Comparison of ENCODE assay signal across 9 cellular contexts in the genomic region with DNA sequence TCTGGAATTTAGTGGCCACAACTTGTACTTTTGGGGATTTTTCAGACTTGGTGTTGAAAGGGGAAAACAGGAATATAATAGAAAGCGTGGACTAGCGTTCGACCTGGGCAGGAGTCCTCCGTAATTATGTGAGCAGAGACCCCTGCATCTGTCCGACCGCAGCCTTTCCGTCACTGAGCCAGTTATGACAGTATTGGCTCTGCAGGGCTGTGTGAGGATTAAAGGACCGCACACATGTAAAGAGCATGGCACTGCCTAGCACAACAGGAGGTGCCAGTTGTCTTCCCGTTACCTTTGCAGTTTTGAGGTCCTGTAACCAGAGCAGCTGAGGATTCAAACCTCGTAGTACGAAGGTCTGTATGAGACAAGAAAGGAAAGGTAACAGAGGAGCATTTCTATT. TPM values are rescaled to one million over a fixed set of nuclear protein-coding genes. Genes with fewer than 3 reads are reported as not detected.
DNase-seq lines count a peak whose midpoint lies in the region; ATAC-seq lines count a peak whose summit lies in the region.
"Had no signal": no experiment of that assay in that cellular context is flagged by ENCODE, and none has a peak within 500 bp of the region (broad histone marks: within the 10 kb centered on the region; RNA-seq: fewer than 3 reads in every experiment).

No MANE protein-coding gene starts in this region.

- intact Hi-C loops in activated T-helper 2 cell treated with anti-CD3 and anti-CD28 coated beads, Interferon-gamma antibody, Interleukin-2, Interleukin-4, amounts not matched to agents 10 μg/mL and 5 μg/mL and 100 μg/mL, durations not matched to agents 14 hours and 24 hours and 36 hours (cut with micrococcal nuclease): loop anchor here (2.0 kb wide), 1 partner anchor 84 kb away; the partner anchor contains the start of gene DDX41

- no peak for DNase-seq in activated T-cell treated with anti-CD3 and anti-CD28 coated beads, Interleukin-2, amount 50 U/mL, for 72 hours
- no peak for DNase-seq in activated T-cell treated with anti-CD3 and anti-CD28 coated beads, Interleukin-2, amount 50 U/mL, for 48 hours
- no peak for DNase-seq in activated T-helper 2 cell treated with anti-CD3 and anti-CD28 coated beads, Interferon-gamma antibody, Interleukin-2, Interleukin-4, amounts not matched to agents 10 μg/mL and 5 μg/mL and 100 μg/mL, durations not matched to agents 14 hours and 24 hours and 36 hours (ENCODE audit: low spot score)
- DNase-seq in immature natural killer cell (no peak), substantia nigra (lab: John Stamatoyannopoulos, UW) (no peak), DMS79 (lab: John Stamatoyannopoulos, UW) (no peak)
- DNase-seq: activated CD4-positive, alpha-beta T cell treated with anti-CD3 and anti-CD28 coated beads for 1 hour had no signal

- peak overlapping the region; percentile 94 to 95 for H3K4me3 Mint-ChIP-seq in activated T-cell treated with anti-CD3 and anti-CD28 coated beads, Interleukin-2, amount 50 U/mL, for 72 hours
- peak overlapping the region; percentile 92 for H3K4me3 Mint-ChIP-seq in activated T-helper 2 cell treated with anti-CD3 and anti-CD28 coated beads, Interferon-gamma antibody, Interleukin-2, Interleukin-4, amounts not matched to agents 10 μg/mL and 5 μg/mL and 100 μg/mL, durations not matched to agents 14 hours and 24 hours and 36 hours (ENCODE audit: low read depth)
- peak overlapping the region; percentile 89 to 98 (median 98) for H3K4me3 Mint-ChIP-seq in immature natural killer cell

- H3K36me3 Mint-ChIP-seq in activated T-cell treated with anti-CD3 and anti-CD28 coated beads, Interleukin-2, amount 50 U/mL, for 72 hours (ENCODE audit: insufficient read depth in 2 of 2): peaks cover 8% of the 10 kb centered on the region in 2 donors
- peaks cover 12% of the 10 kb centered on the region for H3K36me3 Mint-ChIP-seq in activated T-helper 2 cell treated with anti-CD3 and anti-CD28 coated beads, Interferon-gamma antibody, Interleukin-2, Interleukin-4, amounts not matched to agents 10 μg/mL and 5 μg/mL and 100 μg/mL, durations not matched to agents 14 hours and 24 hours and 36 hours (ENCODE audit: low read depth)
- peaks cover 0 to 10% (median 3%) of the 10 kb centered on the region in 3 donors for H3K36me3 Mint-ChIP-seq in immature natural killer cell

- peak overlapping the region; percentile 92 for H3K27ac Mint-ChIP-seq in activated T-cell treated with anti-CD3 and anti-CD28 coated beads, Interleukin-2, amount 50 U/mL, for 72 hours
- H3K27ac Mint-ChIP-seq in activated T-helper 2 cell treated with anti-CD3 and anti-CD28 coated beads, Interferon-gamma antibody, Interleukin-2, Interleukin-4, amounts not matched to agents 10 μg/mL and 5 μg/mL and 100 μg/mL, durations not matched to agents 14 hours and 24 hours and 36 hours: peak overlapping the region; percentile 83
- H3K27ac Mint-ChIP-seq in immature natural killer cell: peak overlapping the region in 4 of 6 donors; percentile 84 to 94 (median 90)

- no peaks in the 10 kb centered on the region for H3K27me3 Mint-ChIP-seq in activated T-cell treated with anti-CD3 and anti-CD28 coated beads, Interleukin-2, amount 50 U/mL, for 72 hours (ENCODE audit: low read depth)
- H3K27me3 Mint-ChIP-seq in activated T-helper 2 cell treated with anti-CD3 and anti-CD28 coated beads, Interferon-gamma antibody, Interleukin-2, Interleukin-4, amounts not matched to agents 10 μg/mL and 5 μg/mL and 100 μg/mL, durations not matched to agents 14 hours and 24 hours and 36 hours (ENCODE audit: low read depth): no peaks in the 10 kb centered on the region
- peaks cover 0 to 7% (median 7%) of the 10 kb centered on the region in 3 donors for H3K27me3 Mint-ChIP-seq in immature natural killer cell (ENCODE audit: low read depth in 3 of 3)

- no peak for ATAC-seq in activated T-cell treated with anti-CD3 and anti-CD28 coated beads, Interleukin-2, amount 50 U/mL, for 72 hours (replicated peaks in 1 of 2)
- ATAC-seq in GM21390 (IDR thresholded peaks at IDR 0.05; ENCODE audit: unreplicated experiment) (no peak), HG03045 (IDR thresholded peaks at IDR 0.05; ENCODE audit: unreplicated experiment) (no peak)

- H3K9me3 Mint-ChIP-seq in activated T-cell treated with anti-CD3 and anti-CD28 coated beads, Interleukin-2, amount 50 U/mL, for 72 hours: no peaks in the 10 kb centered on the region
- no peaks in the 10 kb centered on the region for H3K9me3 Mint-ChIP-seq in activated T-helper 2 cell treated with anti-CD3 and anti-CD28 coated beads, Interferon-gamma antibody, Interleukin-2, Interleukin-4, amounts not matched to agents 10 μg/mL and 5 μg/mL and 100 μg/mL, durations not matched to agents 14 hours and 24 hours and 36 hours
- peaks cover 0 to 1% (median 0%) of the 10 kb centered on the region in 6 donors for H3K9me3 Mint-ChIP-seq in immature natural killer cell

- H3K27ac ChIP-seq in substantia nigra (ENCODE audit: low read depth, low read length, poor library complexity, severe bottlenecking): peak overlapping the region; percentile 74

- peaks cover 35% of the 10 kb centered on the region for H3K4me1 Mint-ChIP-seq in activated T-cell treated with anti-CD3 and anti-CD28 coated beads, Interleukin-2, amount 50 U/mL, for 72 hours (ENCODE audit: low read depth)
- peaks cover 14% of the 10 kb centered on the region for H3K4me1 Mint-ChIP-seq in activated T-helper 2 cell treated with anti-CD3 and anti-CD28 coated beads, Interferon-gamma antibody, Interleukin-2, Interleukin-4, amounts not matched to agents 10 μg/mL and 5 μg/mL and 100 μg/mL, durations not matched to agents 14 hours and 24 hours and 36 hours (ENCODE audit: low read depth)
- peaks cover 29 to 33% of the 10 kb centered on the region in 2 donors for H3K4me1 Mint-ChIP-seq in immature natural killer cell

RNA-seq across cellular contexts. Expression of gene B4GALT7, which starts 1.2 kb away (rescaled TPM):
- 10 to 100 TPM; 14.6 to 16.8 TPM for total RNA-seq in activated T-cell treated with anti-CD3 and anti-CD28 coated beads, Interleukin-2, amount 50 U/mL, for 72 hours
- 20.9 and 22.1 TPM in 2 replicates for total RNA-seq in activated T-helper 2 cell treated with anti-CD3 and anti-CD28 coated beads, Interferon-gamma antibody, Interleukin-2, Interleukin-4, amounts not matched to agents 10 μg/mL and 5 μg/mL and 100 μg/mL, durations not matched to agents 14 hours and 24 hours and 36 hours
- 10 to 100 TPM; 11.7 to 30.2 (median 21.0) TPM for polyA plus RNA-seq in immature natural killer cell

RNA-seq across cellular contexts. Expression of gene TMED9, which starts 9.1 kb away (rescaled TPM):
- 100 to 1,000 TPM in 1 of 2 donors, 10 to 100 TPM in 1; 96.2 to 107 TPM for total RNA-seq in activated T-cell treated with anti-CD3 and anti-CD28 coated beads, Interleukin-2, amount 50 U/mL, for 72 hours
- total RNA-seq in activated T-helper 2 cell treated with anti-CD3 and anti-CD28 coated beads, Interferon-gamma antibody, Interleukin-2, Interleukin-4, amounts not matched to agents 10 μg/mL and 5 μg/mL and 100 μg/mL, durations not matched to agents 14 hours and 24 hours and 36 hours: 174 and 175 TPM in 2 replicates
- polyA plus RNA-seq in immature natural killer cell: 100 to 1,000 TPM; 172 to 231 (median 178) TPM

RNA-seq across cellular contexts. Expression of gene FAM193B, which starts 46.8 kb away (rescaled TPM):
- total RNA-seq in activated T-cell treated with anti-CD3 and anti-CD28 coated beads, Interleukin-2, amount 50 U/mL, for 72 hours: 100 to 1,000 TPM in 1 of 2 donors, 10 to 100 TPM in 1; 79.6 to 105 TPM
- 75.8 and 81.0 TPM in 2 replicates for total RNA-seq in activated T-helper 2 cell treated with anti-CD3 and anti-CD28 coated beads, Interferon-gamma antibody, Interleukin-2, Interleukin-4, amounts not matched to agents 10 μg/mL and 5 μg/mL and 100 μg/mL, durations not matched to agents 14 hours and 24 hours and 36 hours
- 1 to 10 TPM; 2.5 to 6.2 (median 3.4) TPM for polyA plus RNA-seq in immature natural killer cell
